Comparison of ENCODE assay signal across 13 cellular contexts in the genomic region with DNA sequence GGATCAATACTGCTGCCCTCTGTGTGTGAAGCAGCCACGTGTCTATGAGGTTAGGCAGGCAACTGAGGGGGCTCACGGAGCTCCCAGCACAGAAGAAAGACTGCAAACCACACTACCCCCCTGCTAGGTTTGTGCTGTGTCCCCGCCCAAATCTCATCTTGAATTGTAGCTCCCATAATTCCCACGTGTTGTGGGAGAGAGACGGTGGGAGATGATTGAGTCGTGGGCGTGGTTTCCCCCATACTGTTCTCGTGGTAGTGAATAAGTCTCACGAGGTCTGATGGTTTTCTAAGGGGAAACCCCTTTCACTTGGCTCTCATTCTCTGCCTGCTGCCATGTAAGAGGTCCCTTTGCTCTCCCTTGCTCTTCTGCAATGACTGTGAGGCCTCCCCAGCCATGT.
A peak's percentile ranks its signal among the peaks of the same experiment; 100 is the strongest.
DNase-seq lines count a peak whose midpoint lies in the region; ATAC-seq and TF ChIP-seq lines count a peak whose summit lies in the region.
"Had no signal": no experiment of that assay in that cellular context is flagged by ENCODE, and none has a peak within 500 bp of the region (broad histone marks: within the 10 kb centered on the region; RNA-seq: fewer than 3 reads in every experiment).

No MANE protein-coding gene starts in this region.

- intact Hi-C loops in CD8-positive, alpha-beta T cell (cut with DNase I, micrococcal nuclease), result loop anchor here in 1 of 2 experiments (2.0 kb wide), 1 partner anchor 28 kb away; no protein-coding TSS in a partner anchor
- intact Hi-C loops in ascending aorta (cut with DNase I), result loop anchor here (5.0 to 10.0 kb wide), 3 partner anchors 64 to 192 kb away; partner anchors contain the start of gene ACTN1

- H2AFZ ChIP-seq in Karpas-422 (ENCODE audit: low read length) (peak overlapping the region; percentile 19; the same call in 1 of the 2 replicates), osteoblast (ENCODE audit: low read length) (no peak overlapping the region)

- DNase-seq in CD8-positive, alpha-beta T cell, result no peak
- DNase-seq in Karpas-422 (peak; percentile 59), ascending aorta (ENCODE audit: low spot score in 2 of 2) (no peak), osteoblast (ENCODE audit: insufficient read length, low spot score, missing footprints) (peak; percentile 32), HCEC 1CT (no peak), activated gamma-delta T cell treated with Interleukin-2 at 50 U/mL for 16 hours (no peak), HuH-7 (ENCODE audit: low spot score) (no peak), NCI-H524 treated with DMSO at 0.1 percent for 48 hours (lab: John Stamatoyannopoulos, UW) (no peak)
- DNase-seq: amygdala; CD4-positive, CD25-positive, alpha-beta regulatory T cell; effector memory CD4-positive, alpha-beta T cell; NCI-H1048 had no signal

- no peak for TF ChIP-seq CTCF in CD8-positive, alpha-beta T cell (IDR thresholded peaks at IDR 0.05)
- TF ChIP-seq CTCF in ascending aorta (IDR thresholded peaks at IDR 0.05) (no peak), osteoblast (IDR thresholded peaks at IDR 0.05; ENCODE audit: extremely low read depth, low read depth, low read length) (no peak)

- H3K4me3 Mint-ChIP-seq in CD8-positive, alpha-beta T cell, result no peak overlapping the region
- H3K4me3 Mint-ChIP-seq: CD4-positive, CD25-positive, alpha-beta regulatory T cell had no signal

- H3K4me1 ChIP-seq in CD8-positive, alpha-beta T cell (ENCODE audit: insufficient read depth, low read length), result peaks cover 29% of the 10 kb centered on the region
- H3K4me1 ChIP-seq in Karpas-422 (ENCODE audit: low read length) (peaks cover 4% of the 10 kb centered on the region; the same call in 1 of the 2 replicates), ascending aorta (peaks cover 7 to 44% of the 10 kb centered on the region in 2 donors), osteoblast (ENCODE audit: insufficient read depth, low read length) (peaks cover 18% of the 10 kb centered on the region)

- no peaks in the 10 kb centered on the region for H3K9me3 ChIP-seq in CD8-positive, alpha-beta T cell (ENCODE audit: low read length)
- H3K9me3 ChIP-seq in Karpas-422 (ENCODE audit: low read length) (no peaks in the 10 kb centered on the region), ascending aorta (no peaks in the 10 kb centered on the region), osteoblast (ENCODE audit: low read depth, low read length) (no peaks in the 10 kb centered on the region)

- H3K9me2 ChIP-seq in Karpas-422 (replicated peaks; ENCODE audit: insufficient read depth, low read length), result no peaks in the 10 kb centered on the region

- CTCF ChIA-PET in CD8-positive, alpha-beta T cell (lab: Charles Lee), result interaction anchor here (0.6 to 8.0 kb wide), 32 partner anchors 8 to 966 kb away, joined by 3 to 74 read pairs (median 6); no protein-coding TSS in a partner anchor

- H3K4me1 Mint-ChIP-seq in CD8-positive, alpha-beta T cell (ENCODE audit: low read depth), result peaks cover 38% of the 10 kb centered on the region

- H3K27me3 Mint-ChIP-seq in CD8-positive, alpha-beta T cell (ENCODE audit: low read depth), result no peaks in the 10 kb centered on the region
- H3K27me3 Mint-ChIP-seq: CD4-positive, CD25-positive, alpha-beta regulatory T cell had no signal

- H3K9ac ChIP-seq in Karpas-422 (ENCODE audit: low read length), result 0 out of 2 replicates have a peak overlapping the region, but pooled peaks have one; percentile 21

- H3K9me3 Mint-ChIP-seq in CD8-positive, alpha-beta T cell, result no peaks in the 10 kb centered on the region

- H3K27ac ChIP-seq in CD8-positive, alpha-beta T cell (ENCODE audit: low read depth, low read length), result no peak overlapping the region
- H3K27ac ChIP-seq in Karpas-422 (ENCODE audit: low read length), result no peak overlapping the region
- peak overlapping the region; percentile 52 to 53 for H3K27ac ChIP-seq in ascending aorta
- H3K27ac ChIP-seq in osteoblast (ENCODE audit: low read depth, low read length), result peak overlapping the region; percentile 19
- H3K27ac ChIP-seq: VCaP had no signal

- H3K4me2 ChIP-seq in Karpas-422 (ENCODE audit: low read depth, low read length, poor library complexity, severe bottlenecking) (peak overlapping the region; percentile 18), osteoblast (ENCODE audit: insufficient read depth, low read length) (no peak overlapping the region)

- no peak for ATAC-seq in CD8-positive, alpha-beta T cell

- H3K36me3 Mint-ChIP-seq in CD8-positive, alpha-beta T cell, result peaks cover 79% of the 10 kb centered on the region

- no peaks in the 10 kb centered on the region for H3K79me2 ChIP-seq in Karpas-422 (ENCODE audit: low read length)
- H3K79me2 ChIP-seq in osteoblast (ENCODE audit: insufficient read depth, low read length), result peaks cover 95% of the 10 kb centered on the region

- H3K4me3 ChIP-seq in CD8-positive, alpha-beta T cell (ENCODE audit: low read depth, low read length), result no peak overlapping the region
- no peak overlapping the region for H3K4me3 ChIP-seq in Karpas-422 (ENCODE audit: low read length)
- H3K4me3 ChIP-seq in ascending aorta, result no peak overlapping the region
- H3K4me3 ChIP-seq in osteoblast (ENCODE audit: insufficient read depth, low read length), result no peak overlapping the region

- H4K20me1 ChIP-seq in Karpas-422 (ENCODE audit: insufficient read depth, low read depth, low read length) (no peaks in the 10 kb centered on the region), osteoblast (ENCODE audit: insufficient read depth, low read length) (peaks cover 76% of the 10 kb centered on the region)

- H3K36me3 ChIP-seq in CD8-positive, alpha-beta T cell (ENCODE audit: insufficient read depth, low read length), result peaks cover 42% of the 10 kb centered on the region
- H3K36me3 ChIP-seq in Karpas-422 (ENCODE audit: insufficient read depth, low read length) (no peaks in the 10 kb centered on the region), ascending aorta (peaks cover 41 to 73% of the 10 kb centered on the region in 2 donors), osteoblast (ENCODE audit: insufficient read depth, low read length) (peaks cover 89% of the 10 kb centered on the region)

- POLR2A ChIA-PET in CD8-positive, alpha-beta T cell (lab: Charles Lee), result interaction anchor here (1.5 kb wide), 1 partner anchor 26 kb away, joined by 4 read pairs; no protein-coding TSS in a partner anchor

- peak overlapping the region; percentile 30 for H3K27ac Mint-ChIP-seq in CD8-positive, alpha-beta T cell

- H3K27me3 ChIP-seq in CD8-positive, alpha-beta T cell (ENCODE audit: insufficient read depth, low read length), result no peaks in the 10 kb centered on the region
- no peaks in the 10 kb centered on the region for H3K27me3 ChIP-seq in Karpas-422 (ENCODE audit: low read length)
- no peaks in the 10 kb centered on the region for H3K27me3 ChIP-seq in ascending aorta
- H3K27me3 ChIP-seq in osteoblast (ENCODE audit: insufficient read depth, low read length), result no peaks in the 10 kb centered on the region

Comparison
In these comparisons a context has a peak if more than half of its experiments do, and no peak if none do; other contexts are left out.
1. DNase-seq: peak in Karpas-422 (single experiment) and osteoblast (single experiment); none in CD8-positive, alpha-beta T cell (0 of 7), ascending aorta (0 of 2), HCEC 1CT (single experiment), activated gamma-delta T cell treated with Interleukin-2 at 50 U/mL for 16 hours (single experiment), HuH-7 (single experiment) and NCI-H524 treated with DMSO at 0.1 percent for 48 hours (single experiment).
2. H3K27ac ChIP-seq: peak in ascending aorta (2 of 2) and osteoblast (single experiment); none in CD8-positive, alpha-beta T cell (single experiment) and Karpas-422 (single experiment).